1 cellular context compared by ENCODE assay signal in genomic region chr16:58628845-58629680, GRCh38.
TF ChIP-seq lines count a peak whose summit lies in the region.

No MANE protein-coding gene starts in this region.

TF ChIP-seq in K562, 482 proteins besides CTCF, POLR2A, EP300 and RAD21 (continued from another document and continues in another):
- no peak for TF ChIP-seq REST (CRISPR knock-in tag; IDR thresholded peaks at IDR 0.05; ENCODE audit: low read depth)
- TF ChIP-seq KDM5B (IDR thresholded peaks at IDR 0.05; ENCODE audit: insufficient replicate concordance, low read depth, low read length): peak; percentile 59
- TF ChIP-seq RFX5 (IDR thresholded peaks at IDR 0.05; ENCODE audit: low read depth, low read length): no peak
- no peak for TF ChIP-seq PATZ1 (CRISPR knock-in tag; IDR thresholded peaks at IDR 0.05; ENCODE audit: borderline replicate concordance)
- TF ChIP-seq CREB3 (tag; conservative IDR thresholded peaks at IDR 0.05; ENCODE audit: low read depth): no peak
- no peak for TF ChIP-seq ESRRB (CRISPR knock-in tag; IDR thresholded peaks at IDR 0.05; ENCODE audit: borderline replicate concordance)
- peak; percentile 18; the same call in 1 of the 2 replicates for TF ChIP-seq RB1 (IDR thresholded peaks at IDR 0.05; ENCODE audit: low read depth)
- no peak for TF ChIP-seq ZNF274 (IDR thresholded peaks at IDR 0.05; ENCODE audit: borderline replicate concordance, low read depth, low read length)
- TF ChIP-seq TEAD4 (IDR thresholded peaks at IDR 0.05; ENCODE audit: low read length): no peak
- TF ChIP-seq TEAD4 (CRISPR knock-in tag; IDR thresholded peaks at IDR 0.05; ENCODE audit: borderline replicate concordance): 0 out of 2 replicates have a peak, but pooled peaks have one; percentile 70
- no peak for TF ChIP-seq MCM5 (IDR thresholded peaks at IDR 0.05; ENCODE audit: low read depth)
- TF ChIP-seq BCL6 (CRISPR knock-in tag; IDR thresholded peaks at IDR 0.05): no peak
- no peak for TF ChIP-seq ZNF3 (CRISPR knock-in tag; IDR thresholded peaks at IDR 0.05)
- TF ChIP-seq NFE2 (IDR thresholded peaks at IDR 0.05; ENCODE audit: low read depth): no peak
- TF ChIP-seq ERF (CRISPR knock-in tag; IDR thresholded peaks at IDR 0.05): no peak
- TF ChIP-seq PKNOX1 (IDR thresholded peaks at IDR 0.05): no peak
- no peak for TF ChIP-seq HOXB6 (CRISPR knock-in tag; IDR thresholded peaks at IDR 0.05; ENCODE audit: borderline replicate concordance)
- TF ChIP-seq SMARCA5 (IDR thresholded peaks at IDR 0.05): no peak
- TF ChIP-seq ZNF224 (CRISPR knock-in tag; IDR thresholded peaks at IDR 0.05): no peak
- TF ChIP-seq POLR2AphosphoS5 (IDR thresholded peaks at IDR 0.05; ENCODE audit: control insufficient read depth, insufficient read depth, low read depth, low read length): peak; percentile 42; the same call in 1 of the 2 replicates
- TF ChIP-seq CHD2 (IDR thresholded peaks at IDR 0.05; ENCODE audit: low read depth, low read length): no peak
- TF ChIP-seq MTA1 (IDR thresholded peaks at IDR 0.05; ENCODE audit: borderline replicate concordance): no peak
- no peak for TF ChIP-seq MAFF (IDR thresholded peaks at IDR 0.05; ENCODE audit: low read length)
- no peak for TF ChIP-seq ZNF639 (CRISPR knock-in tag; conservative IDR thresholded peaks at IDR 0.05 in 1 of 2, IDR thresholded peaks at IDR 0.05 in 1 of 2)
- TF ChIP-seq RBM25 (IDR thresholded peaks at IDR 0.05; ENCODE audit: low read depth, low read length, severe bottlenecking): no peak
- TF ChIP-seq HNRNPL (IDR thresholded peaks at IDR 0.05; ENCODE audit: low read depth, low read length): no peak
- TF ChIP-seq SREBF2 (CRISPR knock-in tag; IDR thresholded peaks at IDR 0.05): no peak
- no peak for TF ChIP-seq ZNF239 (CRISPR knock-in tag; IDR thresholded peaks at IDR 0.05)
- TF ChIP-seq ZBTB2 (IDR thresholded peaks at IDR 0.05): no peak
- TF ChIP-seq TCF7 (IDR thresholded peaks at IDR 0.05; ENCODE audit: borderline replicate concordance): no peak
- no peak for TF ChIP-seq ZNF592 (IDR thresholded peaks at IDR 0.05)
- TF ChIP-seq ZC3H8 (IDR thresholded peaks at IDR 0.05): no peak
- TF ChIP-seq GTF2E2 (tag; IDR thresholded peaks at IDR 0.05): no peak
- TF ChIP-seq SP2 (IDR thresholded peaks at IDR 0.05; ENCODE audit: extremely low read depth, low read depth, low read length, poor library complexity, severe bottlenecking): no peak
- no peak for TF ChIP-seq MXI1 (IDR thresholded peaks at IDR 0.05; ENCODE audit: low read depth, low read length)
- TF ChIP-seq ATF6 (CRISPR knock-in tag; IDR thresholded peaks at IDR 0.05): no peak; the same call in 1 of the 2 replicates
- peak; percentile 40; the same call in 1 of the 2 replicates for TF ChIP-seq MYC (IDR thresholded peaks at IDR 0.05; ENCODE audit: low read depth, low read length)
- peak; percentile 76; the same call in 1 of the 2 replicates for TF ChIP-seq MYC (CRISPR knock-in tag; IDR thresholded peaks at IDR 0.05; ENCODE audit: borderline replicate concordance, low read depth)
- no peak for TF ChIP-seq CBFA2T2 (conservative IDR thresholded peaks at IDR 0.05)
- no peak for TF ChIP-seq ESRRA (IDR thresholded peaks at IDR 0.05; ENCODE audit: borderline replicate concordance, low read depth)
- 0 out of 2 replicates have a peak, but pooled peaks have one; percentile 83 for TF ChIP-seq ZNF830 (CRISPR knock-in tag; IDR thresholded peaks at IDR 0.05)
- no peak for TF ChIP-seq ZEB2 (IDR thresholded peaks at IDR 0.05)
- TF ChIP-seq CREB1 (IDR thresholded peaks at IDR 0.05): no peak
- TF ChIP-seq CREB1 (CRISPR knock-in tag; IDR thresholded peaks at IDR 0.05): no peak
- no peak for TF ChIP-seq HMBOX1 (IDR thresholded peaks at IDR 0.05)
- peak in 1 of 2 experiments; percentile 80; a peak in 3 of 4 replicates for TF ChIP-seq MAZ (CRISPR knock-in tag; conservative IDR thresholded peaks at IDR 0.05 in 1 of 2, IDR thresholded peaks at IDR 0.05 in 1 of 2)
- TF ChIP-seq TEAD1 (CRISPR knock-in tag; IDR thresholded peaks at IDR 0.05): peak in 1 of 2 experiments; percentile 47; a peak in 1 of 4 replicates
- no peak for TF ChIP-seq NCOR1 (IDR thresholded peaks at IDR 0.05)
